1 cellular context compared by ENCODE assay signal in genomic region chr7:149239345-149240143, GRCh38.
A peak's percentile ranks its signal among the peaks of the same experiment; 100 is the strongest.
TF ChIP-seq lines count a peak whose summit lies in the region.

Gene ZNF212 (plus strand): TSS chr7:149239651. CDS start chr7:149239779, 128 bp downstream.

TF ChIP-seq in SK-N-SH, 30 proteins besides CTCF, POLR2A, EP300 and RAD21 (continued from another document):
- TF ChIP-seq, protein P1, sequence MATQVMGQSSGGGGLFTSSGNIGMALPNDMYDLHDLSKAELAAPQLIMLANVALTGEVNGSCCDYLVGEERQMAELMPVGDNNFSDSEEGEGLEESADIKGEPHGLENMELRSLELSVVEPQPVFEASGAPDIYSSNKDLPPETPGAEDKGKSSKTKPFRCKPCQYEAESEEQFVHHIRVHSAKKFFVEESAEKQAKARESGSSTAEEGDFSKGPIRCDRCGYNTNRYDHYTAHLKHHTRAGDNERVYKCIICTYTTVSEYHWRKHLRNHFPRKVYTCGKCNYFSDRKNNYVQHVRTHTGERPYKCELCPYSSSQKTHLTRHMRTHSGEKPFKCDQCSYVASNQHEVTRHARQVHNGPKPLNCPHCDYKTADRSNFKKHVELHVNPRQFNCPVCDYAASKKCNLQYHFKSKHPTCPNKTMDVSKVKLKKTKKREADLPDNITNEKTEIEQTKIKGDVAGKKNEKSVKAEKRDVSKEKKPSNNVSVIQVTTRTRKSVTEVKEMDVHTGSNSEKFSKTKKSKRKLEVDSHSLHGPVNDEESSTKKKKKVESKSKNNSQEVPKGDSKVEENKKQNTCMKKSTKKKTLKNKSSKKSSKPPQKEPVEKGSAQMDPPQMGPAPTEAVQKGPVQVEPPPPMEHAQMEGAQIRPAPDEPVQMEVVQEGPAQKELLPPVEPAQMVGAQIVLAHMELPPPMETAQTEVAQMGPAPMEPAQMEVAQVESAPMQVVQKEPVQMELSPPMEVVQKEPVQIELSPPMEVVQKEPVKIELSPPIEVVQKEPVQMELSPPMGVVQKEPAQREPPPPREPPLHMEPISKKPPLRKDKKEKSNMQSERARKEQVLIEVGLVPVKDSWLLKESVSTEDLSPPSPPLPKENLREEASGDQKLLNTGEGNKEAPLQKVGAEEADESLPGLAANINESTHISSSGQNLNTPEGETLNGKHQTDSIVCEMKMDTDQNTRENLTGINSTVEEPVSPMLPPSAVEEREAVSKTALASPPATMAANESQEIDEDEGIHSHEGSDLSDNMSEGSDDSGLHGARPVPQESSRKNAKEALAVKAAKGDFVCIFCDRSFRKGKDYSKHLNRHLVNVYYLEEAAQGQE (IDR thresholded peaks at IDR 0.05; ENCODE audit: low read depth, low read length), result peak; percentile 59; the same call in 1 of the 2 replicates
- TF ChIP-seq YY1 (IDR thresholded peaks at IDR 0.05; ENCODE audit: low read depth) (peak; percentile 87), FOXJ3 (CRISPR knock-in tag; IDR thresholded peaks at IDR 0.05) (peak; percentile 59; the same call in 1 of the 2 replicates), TCF12 (IDR thresholded peaks at IDR 0.05) (peak; percentile 55; the same call in 1 of the 2 replicates), RCOR1 (IDR thresholded peaks at IDR 0.05; ENCODE audit: low read length) (peak; percentile 47; the same call in 1 of the 2 replicates), SIN3A (IDR thresholded peaks at IDR 0.05; ENCODE audit: borderline replicate concordance, low read depth, low read length) (peak; percentile 80; the same call in 1 of the 2 replicates), NRF1 (IDR thresholded peaks at IDR 0.05; ENCODE audit: low read depth, low read length) (0 out of 2 replicates have a peak, but pooled peaks have one; percentile 17), NFIC (IDR thresholded peaks at IDR 0.05; ENCODE audit: borderline replicate concordance) (peak; percentile 61; the same call in 1 of the 2 replicates)
- TF ChIP-seq, protein P2, sequence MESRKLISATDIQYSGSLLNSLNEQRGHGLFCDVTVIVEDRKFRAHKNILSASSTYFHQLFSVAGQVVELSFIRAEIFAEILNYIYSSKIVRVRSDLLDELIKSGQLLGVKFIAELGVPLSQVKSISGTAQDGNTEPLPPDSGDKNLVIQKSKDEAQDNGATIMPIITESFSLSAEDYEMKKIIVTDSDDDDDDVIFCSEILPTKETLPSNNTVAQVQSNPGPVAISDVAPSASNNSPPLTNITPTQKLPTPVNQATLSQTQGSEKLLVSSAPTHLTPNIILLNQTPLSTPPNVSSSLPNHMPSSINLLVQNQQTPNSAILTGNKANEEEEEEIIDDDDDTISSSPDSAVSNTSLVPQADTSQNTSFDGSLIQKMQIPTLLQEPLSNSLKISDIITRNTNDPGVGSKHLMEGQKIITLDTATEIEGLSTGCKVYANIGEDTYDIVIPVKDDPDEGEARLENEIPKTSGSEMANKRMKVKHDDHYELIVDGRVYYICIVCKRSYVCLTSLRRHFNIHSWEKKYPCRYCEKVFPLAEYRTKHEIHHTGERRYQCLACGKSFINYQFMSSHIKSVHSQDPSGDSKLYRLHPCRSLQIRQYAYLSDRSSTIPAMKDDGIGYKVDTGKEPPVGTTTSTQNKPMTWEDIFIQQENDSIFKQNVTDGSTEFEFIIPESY (IDR thresholded peaks at IDR 0.05; ENCODE audit: borderline replicate concordance, low read depth), result peak; percentile 65
TF ChIP-seq in SK-N-SH: peak in this region for 19.
